In genomic region chr6:82588020-82588419, GRCh38 we compare ENCODE assay signal across 17 cellular contexts.
A peak's percentile ranks its signal among the peaks of the same experiment; 100 is the strongest.
DNase-seq lines count a peak whose midpoint lies in the region; ATAC-seq and TF ChIP-seq lines count a peak whose summit lies in the region.
"Had no signal": no experiment of that assay in that cellular context is flagged by ENCODE, and none has a peak within 500 bp of the region (broad histone marks: within the 10 kb centered on the region; RNA-seq: fewer than 3 reads in every experiment).

No MANE protein-coding gene starts in this region.

- H3K27ac ChIP-seq in breast epithelium (no peak overlapping the region), Panc1 (ENCODE audit: low read length) (no peak overlapping the region), left lung (no peak overlapping the region), mammary epithelial cell (ENCODE audit: insufficient read depth, low read depth, low read length) (no peak overlapping the region)

- H3K4me1 ChIP-seq in breast epithelium (no peaks in the 10 kb centered on the region), Panc1 (ENCODE audit: control insufficient read depth, insufficient read depth, low read length) (no peaks in the 10 kb centered on the region; the same call in 1 of the 2 replicates), left lung (no peaks in the 10 kb centered on the region), mammary epithelial cell (ENCODE audit: insufficient read depth, low read length) (peaks cover 2% of the 10 kb centered on the region)
- H3K4me1 ChIP-seq: HAP-1 had no signal

- H3K27ac Mint-ChIP-seq in MCF 10A (ENCODE audit: low read depth, unreplicated experiment) = no peak overlapping the region
- H3K27ac Mint-ChIP-seq: CD4-positive, alpha-beta T cell had no signal

- no peak for TF ChIP-seq POLR2A in breast epithelium (IDR thresholded peaks at IDR 0.05)

- no peaks in the 10 kb centered on the region for H4K20me1 ChIP-seq in mammary epithelial cell (ENCODE audit: insufficient read depth, low read length)

- H2AFZ ChIP-seq in mammary epithelial cell (ENCODE audit: low read depth, low read length) = no peak overlapping the region

- H3K4me3 Mint-ChIP-seq in MCF 10A (ENCODE audit: unreplicated experiment) = no peak overlapping the region
- H3K4me3 Mint-ChIP-seq: CD4-positive, alpha-beta T cell had no signal

- no peaks in the 10 kb centered on the region for H3K9me3 Mint-ChIP-seq in MCF 10A (ENCODE audit: unreplicated experiment)
- H3K9me3 Mint-ChIP-seq: CD4-positive, alpha-beta T cell had no signal

- no peak overlapping the region for H3K4me2 ChIP-seq in mammary epithelial cell (ENCODE audit: insufficient read depth, low read depth, low read length)

- H3K9me3 ChIP-seq in breast epithelium (no peaks in the 10 kb centered on the region), Panc1 (ENCODE audit: control insufficient read depth, insufficient read depth, low read depth, low read length) (no peaks in the 10 kb centered on the region), left lung (no peaks in the 10 kb centered on the region), mammary epithelial cell (replicated peaks; ENCODE audit: insufficient read depth, low read length) (no peaks in the 10 kb centered on the region)
- H3K9me3 ChIP-seq: HAP-1 had no signal

- no TSS peak for BruUV-seq in MCF 10A (replicated peaks; lab: Mats Ljungman, UMichigan)
- no TSS peak for BruUV-seq in Panc1 (replicated peaks; lab: Mats Ljungman, UMichigan)
- BruUV-seq in mammary epithelial cell (replicated peaks; lab: Mats Ljungman, UMichigan) = no TSS peak

- ATAC-seq in Panc1 (no peak), left lung (no peak)

- H3K36me3 Mint-ChIP-seq in MCF 10A (ENCODE audit: insufficient read depth, unreplicated experiment) = no peaks in the 10 kb centered on the region

- H3K9ac ChIP-seq in mammary epithelial cell (ENCODE audit: insufficient read depth, low read length) = no peak overlapping the region

- intact Hi-C loops in MCF 10A (cut with micrococcal nuclease) (loop anchor here (1.0 kb wide), 1 partner anchor 257 kb away; no protein-coding TSS in a partner anchor), breast epithelium (cut with DNase I; ENCODE audit: low total_unique reads) (no loop called here), Panc1 (cut with micrococcal nuclease; ENCODE audit: unreplicated experiment) (loop anchor here (5.0 kb wide), 1 partner anchor 316 kb away; no protein-coding TSS in a partner anchor), left lung (cut with DNase I) (no loop called here), mammary epithelial cell (cut with micrococcal nuclease) (loop anchor here (2.0 kb wide), 3 partner anchors 223 to 467 kb away; no protein-coding TSS in a partner anchor)

- POLR2A ChIA-PET in MCF 10A (lab: Yijun Ruan, JAX) = no interaction called here
- POLR2A ChIA-PET in Panc1 (lab: Charles Lee) = no interaction called here

- H3K79me2 ChIP-seq in mammary epithelial cell (ENCODE audit: insufficient read depth, low read length) = no peaks in the 10 kb centered on the region

- H3K4me3 ChIP-seq in breast epithelium = no peak overlapping the region
- H3K4me3 ChIP-seq in Panc1 (ENCODE audit: low read depth in 2 of 2, low read length in 2 of 2) = no peak overlapping the region
- no peak overlapping the region for H3K4me3 ChIP-seq in fibroblast of the aortic adventitia (ENCODE audit: low read depth, low read length)
- no peak overlapping the region for H3K4me3 ChIP-seq in left lung
- no peak overlapping the region for H3K4me3 ChIP-seq in mammary epithelial cell (replicated peaks in 1 of 3; ENCODE audit: insufficient read depth in 1 of 3, low read depth in 2 of 3, low read length in 3 of 3)
- H3K4me3 ChIP-seq: HAP-1 had no signal

- DNase-seq in MCF 10A (ENCODE audit: unreplicated experiment) (peak; percentile 17), breast epithelium (ENCODE audit: low spot score in 2 of 2) (no peak), Panc1 (ENCODE audit: low read depth, low spot score) (no peak), fibroblast of the aortic adventitia (ENCODE audit: low read depth) (no peak), left lung (no peak), mammary epithelial cell (no peak), NCI-H1105 (lab: John Stamatoyannopoulos, UW) (no peak), SW 1271 (lab: John Stamatoyannopoulos, UW) (no peak)
- DNase-seq: CD4-positive, alpha-beta T cell; DMS153; GF-D8; NCI-H1417; NCI-H1930; NCI-H226; NCI-H524; SIG-M5 had no signal

- dilution Hi-C loops in mammary epithelial cell (cut with HindIII; ENCODE audit: low sequenced_read_pairs) = no loop called here

- in situ Hi-C loops in Panc1 (cut with HindIII; ENCODE audit: low pct_unique_long_range_greater_than_20kb, low sequenced_read_pairs) = no loop called here
- in situ Hi-C loops in mammary epithelial cell (cut with MboI; ENCODE audit: low sequenced_read_pairs in 2 of 2) = no loop called here

- no peak for TF ChIP-seq CTCF in MCF 10A (IDR thresholded peaks at IDR 0.05; ENCODE audit: unreplicated experiment)
- no peak for TF ChIP-seq CTCF in breast epithelium (IDR thresholded peaks at IDR 0.05)
- 0 out of 2 replicates have a peak, but pooled peaks have one; percentile 6 for TF ChIP-seq CTCF in Panc1 (IDR thresholded peaks at IDR 0.05)
- TF ChIP-seq CTCF in fibroblast of the aortic adventitia (IDR thresholded peaks at IDR 0.05; ENCODE audit: insufficient read depth, low read length) = peak; percentile 6
- no peak for TF ChIP-seq CTCF in left lung (IDR thresholded peaks at IDR 0.05)
- TF ChIP-seq CTCF in mammary epithelial cell (conservative IDR thresholded peaks at IDR 0.05 in 1 of 2, IDR thresholded peaks at IDR 0.05 in 1 of 2; ENCODE audit: extremely low read depth in 1 of 2, insufficient read depth in 1 of 2, low read depth in 1 of 2, low read length in 2 of 2) = peak in 1 of 2 donors; percentile 32

- 100% methylated on average over 2 of the region's 3 CpGs for WGBS in mammary epithelial cell (ENCODE audit: low coverage, missing lambda C conversion rate)

- H3K27me3 ChIP-seq in breast epithelium (no peaks in the 10 kb centered on the region), Panc1 (ENCODE audit: control insufficient read depth, insufficient read depth, low read length) (no peaks in the 10 kb centered on the region), left lung (no peaks in the 10 kb centered on the region), mammary epithelial cell (ENCODE audit: insufficient read depth, low read length) (no peaks in the 10 kb centered on the region)

- H3K4me1 Mint-ChIP-seq in MCF 10A (ENCODE audit: insufficient read depth, unreplicated experiment) = no peaks in the 10 kb centered on the region

- CTCF ChIA-PET in MCF 10A (lab: Yijun Ruan, JAX) = interaction anchor here (0.9 kb wide), 1 partner anchor 314 kb away, joined by 3 read pairs; no protein-coding TSS in a partner anchor
- CTCF ChIA-PET in Panc1 (lab: Charles Lee) = no interaction called here
- CTCF ChIA-PET in mammary epithelial cell (lab: Charles Lee; ENCODE audit: low non-redundant PET) = interaction anchor here (0.7 kb wide), 1 partner anchor 225 kb away, joined by 3 read pairs; no protein-coding TSS in a partner anchor

- H3K36me3 ChIP-seq in breast epithelium (no peaks in the 10 kb centered on the region), Panc1 (ENCODE audit: control insufficient read depth, insufficient read depth, low read length) (no peaks in the 10 kb centered on the region), left lung (no peaks in the 10 kb centered on the region), mammary epithelial cell (ENCODE audit: insufficient read depth, low read length) (no peaks in the 10 kb centered on the region)
- H3K36me3 ChIP-seq: HAP-1 had no signal

- H3K27me3 Mint-ChIP-seq in MCF 10A (ENCODE audit: insufficient read depth, unreplicated experiment) = no peaks in the 10 kb centered on the region

Comparison
In these comparisons a context has a peak if more than half of its experiments do, and no peak if none do; other contexts are left out.
1. intact Hi-C loops: an anchor here in MCF 10A (1.0 kb wide), Panc1 (5.0 kb wide) and mammary epithelial cell (2.0 kb wide); none called in breast epithelium and left lung.
2. CTCF ChIP-seq: peak in Panc1 (single experiment) and fibroblast of the aortic adventitia (single experiment); none in MCF 10A (single experiment), breast epithelium (0 of 3) and left lung (0 of 2).